In genomic region chr11:27468643-27469332, GRCh38 we compare ENCODE assay signal across 11 cellular contexts. TPM values are rescaled to one million over a fixed set of nuclear protein-coding genes. Genes with fewer than 3 reads are reported as not detected.
DNase-seq lines count a peak whose midpoint lies in the region; ATAC-seq and TF ChIP-seq lines count a peak whose summit lies in the region.
"Had no signal": no experiment of that assay in that cellular context is flagged by ENCODE, and none has a peak within 500 bp of the region (broad histone marks: within the 10 kb centered on the region; RNA-seq: fewer than 3 reads in every experiment).

No MANE protein-coding gene starts in this region.

- H3K4me2 ChIP-seq in OCI-LY3 (ENCODE audit: low read length) = peak overlapping the region; percentile 94

- no peaks in the 10 kb centered on the region for H3K36me3 ChIP-seq in OCI-LY3 (replicated peaks; ENCODE audit: low read depth, low read length)
- H3K36me3 ChIP-seq: upper lobe of right lung had no signal

- ATAC-seq in T-helper 17 cell = no peak
- ATAC-seq in GM21576 (IDR thresholded peaks at IDR 0.05; ENCODE audit: unreplicated experiment) = no peak
- ATAC-seq: upper lobe of right lung had no signal

- no peaks in the 10 kb centered on the region for H3K9me3 Mint-ChIP-seq in nephron

- H4K20me1 ChIP-seq in OCI-LY3 (ENCODE audit: insufficient read depth, low read length) = peaks cover 16% of the 10 kb centered on the region; the same call in 1 of the 2 replicates

- H3K36me3 Mint-ChIP-seq in nephron (ENCODE audit: low read depth) (peaks cover 3% of the 10 kb centered on the region), T-helper 17 cell (ENCODE audit: low read depth) (peaks cover 3% of the 10 kb centered on the region)

- H3K9me3 ChIP-seq in OCI-LY3 (ENCODE audit: insufficient read depth, low read length) (no peaks in the 10 kb centered on the region), T-helper 17 cell (ENCODE audit: control insufficient read depth, low read length, poor library complexity, severe bottlenecking) (no peaks in the 10 kb centered on the region)
- H3K9me3 ChIP-seq: upper lobe of right lung had no signal

- H3K27ac ChIP-seq in OCI-LY3 (ENCODE audit: low read length) = no peak overlapping the region
- H3K27ac ChIP-seq: upper lobe of right lung had no signal

- TF ChIP-seq CTCF in OCI-LY3 (IDR thresholded peaks at IDR 0.05; ENCODE audit: low read depth, low read length) = no peak
- no peak for TF ChIP-seq CTCF in epithelial cell of esophagus (IDR thresholded peaks at IDR 0.05; ENCODE audit: insufficient read depth, low read depth, low read length, missing control alignments)
- no peak for TF ChIP-seq CTCF in nephron (IDR thresholded peaks at IDR 0.05; ENCODE audit: unreplicated experiment in 3 of 3)

- H3K27me3 Mint-ChIP-seq in nephron (ENCODE audit: low read depth) (no peaks in the 10 kb centered on the region), T-helper 17 cell (peaks cover 42% of the 10 kb centered on the region)

- H3K4me3 Mint-ChIP-seq in nephron (peak overlapping the region; percentile 87 to 93 (median 92)), T-helper 17 cell (no peak overlapping the region)

- intact Hi-C loops in posterior cingulate gyrus (cut with DNase I) = no loop called here

- H2AFZ ChIP-seq in OCI-LY3 (ENCODE audit: low read depth, low read length) = no peak overlapping the region

- H3K27ac Mint-ChIP-seq in nephron (peak overlapping the region; percentile 76 to 90 (median 87)), T-helper 17 cell (no peak overlapping the region)

- peaks cover 38% of the 10 kb centered on the region for H3K4me1 ChIP-seq in OCI-LY3 (ENCODE audit: low read length)

- H3K4me1 Mint-ChIP-seq in nephron (peaks cover 72% of the 10 kb centered on the region), T-helper 17 cell (peaks cover 16% of the 10 kb centered on the region)

- peak; percentile 11 for DNase-seq in CD1c-positive myeloid dendritic cell (ENCODE audit: extremely low spot score)
- peak; percentile 94 for DNase-seq in epithelial cell of esophagus (ENCODE audit: low read depth)
- DNase-seq in superior temporal gyrus (ENCODE audit: extremely low spot score) = no peak
- DNase-seq in T-helper 17 cell = no peak
- no peak for DNase-seq in posterior cingulate gyrus
- DNase-seq: NCI-H1930, upper lobe of right lung had no signal

- H3K4me3 ChIP-seq in OCI-LY3 (ENCODE audit: low read length) (peak overlapping the region; percentile 93), epithelial cell of esophagus (ENCODE audit: low read length) (peak overlapping the region; percentile 81)
- H3K4me3 ChIP-seq: upper lobe of right lung had no signal

- H3K79me2 ChIP-seq in OCI-LY3 (ENCODE audit: low read length) = no peaks in the 10 kb centered on the region

- no peak overlapping the region for H3K9ac ChIP-seq in OCI-LY3 (ENCODE audit: low read length)

- peaks cover 52% of the 10 kb centered on the region for H3K27me3 ChIP-seq in OCI-LY3 (ENCODE audit: low read depth, low read length)

RNA-seq across cellular contexts. Expression of gene LGR4, which starts 3.8 kb away (rescaled TPM):
- total RNA-seq in T-helper 17 cell = under 1 TPM; 0.39 to 0.94 TPM
- total RNA-seq: T-helper 1 cell treated with Interleukin-12 subunit alpha and Interleukin-12 subunit beta and Interleukin-4 antibody, amounts not matched to agents 30 ng/mL and 1 ng/mL, for 36 hours had no signal

RNA-seq across cellular contexts. Expression of gene LIN7C, which starts 37.8 kb away (rescaled TPM):
- total RNA-seq in T-helper 17 cell = 10 to 100 TPM; 20.4 to 20.9 TPM

Comparison
In these comparisons a context has a peak if more than half of its experiments do, and no peak if none do; other contexts are left out.
1. DNase-seq: peak in CD1c-positive myeloid dendritic cell (single experiment) and epithelial cell of esophagus (single experiment); none in superior temporal gyrus (single experiment), T-helper 17 cell (0 of 3) and posterior cingulate gyrus (0 of 10).